13 cellular contexts compared by ENCODE assay signal in genomic region chr4:180909279-180909678, GRCh38.
A peak's percentile ranks its signal among the peaks of the same experiment; 100 is the strongest.
DNase-seq lines count a peak whose midpoint lies in the region; ATAC-seq, FAIRE-seq and TF ChIP-seq lines count a peak whose summit lies in the region.
"Had no signal": no experiment of that assay in that cellular context is flagged by ENCODE, and none has a peak within 500 bp of the region (broad histone marks: within the 10 kb centered on the region; RNA-seq: fewer than 3 reads in every experiment).

No MANE protein-coding gene starts in this region.

- H3K27me3 ChIP-seq in DOHH2 (ENCODE audit: control insufficient read depth, low read length) (no peaks in the 10 kb centered on the region), keratinocyte (ENCODE audit: control insufficient read depth, extremely low read depth, insufficient read depth, low read length) (no peaks in the 10 kb centered on the region), adrenal gland (no peaks in the 10 kb centered on the region)
- H3K27me3 ChIP-seq: cardiac muscle cell, heart right ventricle had no signal

- no peaks in the 10 kb centered on the region for H3K4me1 Mint-ChIP-seq in activated CD8-positive, alpha-beta T cell treated with anti-CD3 and anti-CD28 coated beads, Interleukin-2, amount 10 ng/mL, durations not matched to agents 7 days and 5 days (ENCODE audit: low read depth)
- H3K4me1 Mint-ChIP-seq: activated CD8-positive, alpha-beta memory T cell treated with anti-CD3 and anti-CD28 coated beads, Interleukin-2, amount 10 ng/mL, durations not matched to agents 7 days and 5 days; naive thymus-derived CD4-positive, alpha-beta T cell had no signal

- H4K20me1 ChIP-seq in DOHH2 (ENCODE audit: control insufficient read depth, insufficient read depth, low read depth, low read length) (no peaks in the 10 kb centered on the region), keratinocyte (ENCODE audit: control insufficient read depth, extremely low read depth, insufficient read depth, low read length) (no peaks in the 10 kb centered on the region)

- H3K9me3 Mint-ChIP-seq in activated CD8-positive, alpha-beta T cell treated with anti-CD3 and anti-CD28 coated beads, Interleukin-2, amount 10 ng/mL, durations not matched to agents 7 days and 5 days (ENCODE audit: insufficient read depth) = no peaks in the 10 kb centered on the region

- no peaks in the 10 kb centered on the region for H3K9me2 ChIP-seq in DOHH2 (replicated peaks; ENCODE audit: control insufficient read depth, low read length)

- H3K27ac ChIP-seq in DOHH2 (ENCODE audit: low read depth, low read length) = no peak overlapping the region
- H3K27ac ChIP-seq in HEK293 (ENCODE audit: extremely low read depth, low read depth, low read length) = no peak overlapping the region
- no peak overlapping the region for H3K27ac ChIP-seq in keratinocyte (ENCODE audit: control insufficient read depth, insufficient read depth, low read length)
- no peak overlapping the region for H3K27ac ChIP-seq in adrenal gland
- H3K27ac ChIP-seq: cardiac muscle cell, heart right ventricle had no signal

- intact Hi-C loops in adrenal gland (cut with DNase I) = no loop called here

- POLR2A ChIA-PET in HEK293 (lab: Yijun Ruan, JAX) = no interaction called here
- POLR2A ChIA-PET in activated CD8-positive, alpha-beta T cell treated with anti-CD3 and anti-CD28 coated beads, Interleukin-2, amount 10 ng/mL, durations not matched to agents 7 days and 5 days (lab: Charles Lee) = no interaction called here

- CTCF ChIA-PET in HEK293 (lab: Yijun Ruan, JAX) = interaction anchor here (0.5 to 1.5 kb wide), 13 partner anchors 14 to 393 kb away, joined by 3 to 6 read pairs (median 3); no protein-coding TSS in a partner anchor
- CTCF ChIA-PET in activated CD8-positive, alpha-beta T cell treated with anti-CD3 and anti-CD28 coated beads, Interleukin-2, amount 10 ng/mL, durations not matched to agents 7 days and 5 days (lab: Charles Lee) = no interaction called here

- H3K9me1 ChIP-seq in keratinocyte (ENCODE audit: control insufficient read depth, extremely low read depth, insufficient read depth, low read length) = no peaks in the 10 kb centered on the region

- ATAC-seq in GM21423 (IDR thresholded peaks at IDR 0.05; ENCODE audit: unreplicated experiment) = no peak
- ATAC-seq in activated CD8-positive, alpha-beta T cell treated with anti-CD3 and anti-CD28 coated beads, Interleukin-2, amount 10 ng/mL, durations not matched to agents 7 days and 5 days = no peak
- ATAC-seq: activated CD8-positive, alpha-beta memory T cell treated with anti-CD3 and anti-CD28 coated beads, Interleukin-2, amount 10 ng/mL, durations not matched to agents 7 days and 5 days; heart right ventricle; naive thymus-derived CD4-positive, alpha-beta T cell had no signal

- H3K4me3 ChIP-seq in DOHH2 (ENCODE audit: low read length) = no peak overlapping the region
- H3K4me3 ChIP-seq in HEK293 (ENCODE audit: low read depth, low read length) = no peak overlapping the region
- no peak overlapping the region for H3K4me3 ChIP-seq in keratinocyte (ENCODE audit: control insufficient read depth in 2 of 3, extremely low read depth in 1 of 3, insufficient read depth in 2 of 3, low read depth in 1 of 3, low read length in 3 of 3)
- H3K4me3 ChIP-seq in adrenal gland = no peak overlapping the region
- H3K4me3 ChIP-seq: cardiac muscle cell, heart right ventricle had no signal

- no peaks in the 10 kb centered on the region for H3K36me3 ChIP-seq in DOHH2 (ENCODE audit: control insufficient read depth, low read length)
- H3K36me3 ChIP-seq in HEK293 (ENCODE audit: control insufficient read depth in 2 of 2, insufficient read depth in 1 of 2, low read length in 2 of 2) = no peaks in the 10 kb centered on the region
- no peaks in the 10 kb centered on the region for H3K36me3 ChIP-seq in keratinocyte (ENCODE audit: control insufficient read depth in 2 of 2, extremely low read depth in 1 of 2, insufficient read depth in 2 of 2, low read length in 2 of 2)
- H3K36me3 ChIP-seq in adrenal gland (replicated peaks in 1 of 2) = no peaks in the 10 kb centered on the region
- H3K36me3 ChIP-seq: cardiac muscle cell, heart right ventricle had no signal

- H3K27me3 Mint-ChIP-seq in activated CD8-positive, alpha-beta T cell treated with anti-CD3 and anti-CD28 coated beads, Interleukin-2, amount 10 ng/mL, durations not matched to agents 7 days and 5 days (ENCODE audit: low read depth) = no peaks in the 10 kb centered on the region
- H3K27me3 Mint-ChIP-seq: activated CD8-positive, alpha-beta memory T cell treated with anti-CD3 and anti-CD28 coated beads, Interleukin-2, amount 10 ng/mL, durations not matched to agents 7 days and 5 days; naive thymus-derived CD4-positive, alpha-beta T cell had no signal

- no peak overlapping the region for H3K9ac ChIP-seq in keratinocyte (ENCODE audit: control insufficient read depth, extremely low read depth, insufficient read depth, low read length)

- no peak for TF ChIP-seq POLR2A in adrenal gland (IDR thresholded peaks at IDR 0.05)

- dilution Hi-C loops in keratinocyte (cut with MboI; ENCODE audit: extremely low pct_ligation_motif_present, low sequenced_read_pairs) = no loop called here

- no peak overlapping the region for H3K4me3 Mint-ChIP-seq in activated CD8-positive, alpha-beta T cell treated with anti-CD3 and anti-CD28 coated beads, Interleukin-2, amount 10 ng/mL, durations not matched to agents 7 days and 5 days
- H3K4me3 Mint-ChIP-seq: activated CD8-positive, alpha-beta memory T cell treated with anti-CD3 and anti-CD28 coated beads, Interleukin-2, amount 10 ng/mL, durations not matched to agents 7 days and 5 days; naive thymus-derived CD4-positive, alpha-beta T cell had no signal

- H2AFZ ChIP-seq in keratinocyte (ENCODE audit: control insufficient read depth, low read length) = no peak overlapping the region

- H3K4me2 ChIP-seq in DOHH2 (ENCODE audit: low read length) (no peak overlapping the region), keratinocyte (ENCODE audit: control insufficient read depth, extremely low read depth, insufficient read depth, low read depth, low read length) (no peak overlapping the region)

- no peaks in the 10 kb centered on the region for H3F3A ChIP-seq in DOHH2 (ENCODE audit: control insufficient read depth, insufficient read depth)

- H3K4me1 ChIP-seq in DOHH2 (ENCODE audit: control insufficient read depth, low read length) = no peaks in the 10 kb centered on the region
- no peaks in the 10 kb centered on the region for H3K4me1 ChIP-seq in HEK293 (ENCODE audit: control insufficient read depth, insufficient read depth, low read length)
- no peaks in the 10 kb centered on the region for H3K4me1 ChIP-seq in keratinocyte (ENCODE audit: control insufficient read depth, extremely low read depth, insufficient read depth, low read length)
- H3K4me1 ChIP-seq in adrenal gland (replicated peaks in 1 of 2) = no peaks in the 10 kb centered on the region
- H3K4me1 ChIP-seq: heart right ventricle had no signal

- no peak overlapping the region for H3K27ac Mint-ChIP-seq in activated CD8-positive, alpha-beta T cell treated with anti-CD3 and anti-CD28 coated beads, Interleukin-2, amount 10 ng/mL, durations not matched to agents 7 days and 5 days
- H3K27ac Mint-ChIP-seq: activated CD8-positive, alpha-beta memory T cell treated with anti-CD3 and anti-CD28 coated beads, Interleukin-2, amount 10 ng/mL, durations not matched to agents 7 days and 5 days; naive thymus-derived CD4-positive, alpha-beta T cell had no signal

- H3K79me2 ChIP-seq in DOHH2 (ENCODE audit: control insufficient read depth, low read length) = no peaks in the 10 kb centered on the region
- H3K79me2 ChIP-seq in keratinocyte (ENCODE audit: control insufficient read depth, insufficient read depth, low read length) = no peaks in the 10 kb centered on the region

- TF ChIP-seq CTCF in DOHH2 (IDR thresholded peaks at IDR 0.05; ENCODE audit: low read depth, low read length, poor library complexity, severe bottlenecking) (peak; percentile 53), HEK293 (tag by site-specific recombination; IDR thresholded peaks at IDR 0.05) (no peak), keratinocyte (optimal IDR thresholded peaks at IDR 0.05 in 1 of 3, IDR thresholded peaks at IDR 0.05 in 1 of 3, conservative IDR thresholded peaks at IDR 0.05 in 1 of 3; ENCODE audit: extremely low read depth in 1 of 3, insufficient read depth in 2 of 3, low read length in 3 of 3) (peak in 2 of 3 experiments; percentile 34 to 40), adrenal gland (IDR thresholded peaks at IDR 0.05) (no peak)

- no peaks in the 10 kb centered on the region for H3K36me3 Mint-ChIP-seq in activated CD8-positive, alpha-beta T cell treated with anti-CD3 and anti-CD28 coated beads, Interleukin-2, amount 10 ng/mL, durations not matched to agents 7 days and 5 days (ENCODE audit: low read depth)
- H3K36me3 Mint-ChIP-seq: activated CD8-positive, alpha-beta memory T cell treated with anti-CD3 and anti-CD28 coated beads, Interleukin-2, amount 10 ng/mL, durations not matched to agents 7 days and 5 days; naive thymus-derived CD4-positive, alpha-beta T cell had no signal

- H3K9me3 ChIP-seq in DOHH2 (ENCODE audit: control insufficient read depth, insufficient read depth, low read length) (no peaks in the 10 kb centered on the region), HEK293 (ENCODE audit: control insufficient read depth, insufficient read depth, low read depth, low read length) (no peaks in the 10 kb centered on the region), keratinocyte (ENCODE audit: control insufficient read depth, low read depth, low read length) (no peaks in the 10 kb centered on the region), adrenal gland (replicated peaks in 1 of 3) (no peaks in the 10 kb centered on the region)

- WGBS in adrenal gland, 4 donors = 82 to 96% (median 85%) methylated on average over 1 of the region's 1 CpG

- no peak for FAIRE-seq in keratinocyte (lab: Jason Lieb, UNC)

- DNase-seq in SK-N-DZ (ENCODE audit: low spot score) = peak; percentile 6
- no peak for DNase-seq in keratinocyte (ENCODE audit: low read depth, low spot score)
- DNase-seq in central memory CD4-positive, alpha-beta T cell = no peak
- no peak for DNase-seq in activated CD8-positive, alpha-beta T cell treated with anti-CD3 and anti-CD28 coated beads, Interleukin-2, amount 10 ng/mL, durations not matched to agents 7 days and 5 days
- no peak for DNase-seq in adrenal gland
- DNase-seq: activated CD8-positive, alpha-beta memory T cell treated with anti-CD3 and anti-CD28 coated beads, Interleukin-2, amount 10 ng/mL, durations not matched to agents 7 days and 5 days; heart right ventricle; naive thymus-derived CD4-positive, alpha-beta T cell; NCI-H187 treated with DMSO at 0.1 percent for 48 hours had no signal

TF ChIP-seq in HEK293, 187 proteins besides CTCF, POLR2A, EP300 and RAD21:
- TF ChIP-seq ZFHX2 (tag by site-specific recombination; conservative IDR thresholded peaks at IDR 0.05) (no peak), ZNF654 (tag by site-specific recombination; IDR thresholded peaks at IDR 0.05; ENCODE audit: low read depth) (peak; percentile 43), BCL11B (tag by site-specific recombination; IDR thresholded peaks at IDR 0.05; ENCODE audit: low read depth) (no peak)

Comparison
In these comparisons a context has a peak if more than half of its experiments do, and no peak if none do; other contexts are left out.
1. CTCF ChIP-seq: peak in DOHH2 (single experiment) and keratinocyte (2 of 3); none in HEK293 (single experiment) and adrenal gland (0 of 6).